ENCODE assay signal across 27 cellular contexts in genomic region chr2:131566371-131566770, GRCh38.
"Had no signal": no experiment of that assay in that cellular context is flagged by ENCODE, and none has a peak within 500 bp of the region (broad histone marks: within the 10 kb centered on the region; RNA-seq: fewer than 3 reads in every experiment).

No MANE protein-coding gene starts in this region.

- H3K27me3 ChIP-seq: testis, thyroid gland, tibial artery, tibial nerve, transverse colon, upper lobe of left lung, upper lobe of right lung, uterus, vagina had no signal

- DNase-seq: stimulated activated CD4-positive, alpha-beta T cell treated with anti-CD3 and anti-CD28 coated beads, Interleukin-2, amount 100 ng/mL, for 48 hours; stimulated activated CD4-positive, alpha-beta T cell treated with anti-CD3 and anti-CD28 coated beads, Interleukin-4, amount 100 ng/mL, for 1 hour; stimulated activated CD4-positive, alpha-beta T cell treated with anti-CD3 and anti-CD28 coated beads, Interleukin-4, amount 100 ng/mL, for 24 hours; stimulated activated CD4-positive, alpha-beta T cell treated with anti-CD3 and anti-CD28 coated beads, Interleukin-4, amount 100 ng/mL, for 4 hours; stimulated activated CD8-positive, alpha-beta memory T cell treated with anti-CD3 and anti-CD28 coated beads, Interleukin-4, amount 100 ng/mL, for 48 hours; stimulated activated naive B cell treated with anti-CD40 and anti-IgM and Interleukin-4, amounts not matched to agents 10 μg/mL and 1 μg/mL and 100 μg/mL, for 72 hours; stimulated activated naive CD4-positive, alpha-beta T cell; stimulated activated naive CD4-positive, alpha-beta T cell treated with Interleukin-2 at 50 U/mL for 16 hours; stimulated activated naive CD8-positive, alpha-beta T cell treated with anti-CD3 and anti-CD28 coated beads, Interleukin-15, amount 100 ng/mL, for 72 hours; stimulated activated naive CD8-positive, alpha-beta T cell treated with anti-CD3 and anti-CD28 coated beads, Interleukin-15, Interleukin-2, amounts not matched to agents 100 U/mL and 50 U/mL, for 24 hours; stomach; substantia nigra; testis; thyroid gland; tibial artery; transverse colon; trophoblast cell; upper lobe of left lung; upper lobe of right lung; uterus had no signal

- ATAC-seq: stimulated activated effector memory CD8-positive, alpha-beta T cell treated with anti-CD3 and anti-CD28 coated beads, Interleukin-12 subunit alpha, Interleukin-12 subunit beta, amount 100 ng/mL, for 72 hours; stimulated activated memory B cell treated with anti-CD40 and anti-IgM and Interleukin-4, amounts not matched to agents 10 μg/mL and 1 μg/mL and 100 μg/mL, for 72 hours; stimulated activated naive B cell treated with anti-CD40 and anti-IgM and Interleukin-4, amounts not matched to agents 10 μg/mL and 1 μg/mL and 100 μg/mL, for 72 hours; stimulated activated naive CD8-positive, alpha-beta T cell treated with anti-CD3 and anti-CD28 coated beads, Interleukin-15, amount 100 ng/mL, for 72 hours; stimulated activated naive CD8-positive, alpha-beta T cell treated with anti-CD3 and anti-CD28 coated beads, Interleukin-15, Interleukin-2, amounts not matched to agents 100 U/mL and 50 U/mL, for 24 hours; upper lobe of right lung had no signal

- H3K4me3 ChIP-seq: stomach, suprapubic skin, testis, thoracic aorta, thyroid gland, tibial artery, tibial nerve, transverse colon, upper lobe of left lung, upper lobe of right lung, uterus, vagina had no signal

- H3K9me3 ChIP-seq: stomach, suprapubic skin, testis, thoracic aorta, thyroid gland, tibial artery, tibial nerve, transverse colon, upper lobe of left lung, upper lobe of right lung, uterus, vagina had no signal

- H3K4me1 ChIP-seq: stomach, suprapubic skin, thyroid gland, tibial artery, tibial nerve, transverse colon, upper lobe of left lung, upper lobe of right lung, uterus, vagina had no signal

- H3K27ac ChIP-seq: stomach, suprapubic skin, testis, thoracic aorta, thyroid gland, tibial artery, tibial nerve, transverse colon, upper lobe of left lung, upper lobe of right lung, uterus, vagina had no signal

- H3K36me3 ChIP-seq: stomach, suprapubic skin, thoracic aorta, thyroid gland, tibial artery, tibial nerve, transverse colon, upper lobe of left lung, upper lobe of right lung, uterus, vagina had no signal

- FAIRE-seq: urothelium cell line had no signal
